ENCODE assay signal across 8 cellular contexts in the genomic region with DNA sequence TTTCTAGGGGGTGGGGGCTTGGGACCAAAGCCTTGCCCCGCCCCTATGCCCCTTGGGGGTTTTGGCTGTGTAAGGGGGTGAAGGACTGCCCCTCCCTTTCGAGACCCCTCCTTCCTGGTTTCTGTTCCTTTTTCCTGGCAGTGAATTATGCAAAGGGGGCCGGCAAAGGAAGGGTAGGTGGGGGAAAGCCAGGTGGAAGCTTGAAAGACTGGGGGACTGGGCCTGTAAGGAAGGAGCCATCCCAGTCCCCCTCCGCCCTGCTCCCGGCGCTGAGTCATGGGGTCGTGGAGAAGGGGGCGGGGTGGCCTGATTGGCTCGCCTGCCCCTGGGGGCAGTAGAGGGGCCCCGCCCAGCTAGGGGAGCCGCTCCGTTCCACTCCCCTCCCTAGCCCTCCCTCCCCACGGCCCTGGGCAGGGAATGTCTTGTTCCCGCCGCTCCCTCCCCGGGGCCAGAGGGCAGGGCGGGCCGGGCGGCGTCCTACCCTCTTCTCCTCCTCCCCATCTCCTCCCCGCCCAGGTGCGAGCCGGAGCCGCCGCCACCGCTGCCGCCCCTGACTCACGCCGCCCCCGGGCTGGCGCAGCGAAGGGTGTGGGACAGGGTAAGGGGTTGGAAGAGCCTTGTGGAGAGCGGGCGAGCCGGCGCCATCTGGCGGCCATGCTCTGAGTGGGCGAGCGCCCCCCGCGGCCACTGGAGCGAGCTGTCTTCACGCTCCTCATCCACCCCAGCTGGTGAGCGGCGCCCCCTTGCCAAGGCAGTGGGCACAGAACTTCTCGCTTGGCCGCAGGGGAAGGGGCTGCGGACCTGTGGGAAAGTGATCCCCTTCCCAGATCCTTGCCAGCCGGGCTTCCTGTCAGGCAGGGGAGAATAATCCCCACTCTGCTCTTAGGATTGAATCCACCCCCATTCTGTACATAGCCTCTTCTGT.
A peak's percentile ranks its signal among the peaks of the same experiment; 100 is the strongest.
DNase-seq lines count a peak whose midpoint lies in the region; ATAC-seq lines count a peak whose summit lies in the region.

No MANE protein-coding gene starts in this region.

- DNase-seq in NCI-H187 (lab: John Stamatoyannopoulos, UW) (peak; percentile 87 to 89), NCI-H187 treated with DMSO at 0.1 percent for 48 hours (lab: John Stamatoyannopoulos, UW) (no peak), NCI-H2227 treated with DMSO at 0.1 percent for 48 hours (lab: John Stamatoyannopoulos, UW) (peak; percentile 86), cerebellar cortex (ENCODE audit: low spot score) (peak; percentile 83), kidney tubule cell (ENCODE audit: low spot score) (peak; percentile 97)
- DNase-seq in activated CD4-positive, alpha-beta T cell treated with anti-CD3 and anti-CD28 coated beads for 1 hour, result peak; percentile 89
- DNase-seq in stimulated activated CD4-positive, alpha-beta T cell treated with anti-CD3 and anti-CD28 coated beads, Interleukin-15, amount 100 ng/mL, for 48 hours (ENCODE audit: low read depth in 2 of 2), result peak; percentile 83 to 92

- ATAC-seq in HG03039 (IDR thresholded peaks at IDR 0.05; ENCODE audit: unreplicated experiment), result peak; percentile 59
